In the genomic region with DNA sequence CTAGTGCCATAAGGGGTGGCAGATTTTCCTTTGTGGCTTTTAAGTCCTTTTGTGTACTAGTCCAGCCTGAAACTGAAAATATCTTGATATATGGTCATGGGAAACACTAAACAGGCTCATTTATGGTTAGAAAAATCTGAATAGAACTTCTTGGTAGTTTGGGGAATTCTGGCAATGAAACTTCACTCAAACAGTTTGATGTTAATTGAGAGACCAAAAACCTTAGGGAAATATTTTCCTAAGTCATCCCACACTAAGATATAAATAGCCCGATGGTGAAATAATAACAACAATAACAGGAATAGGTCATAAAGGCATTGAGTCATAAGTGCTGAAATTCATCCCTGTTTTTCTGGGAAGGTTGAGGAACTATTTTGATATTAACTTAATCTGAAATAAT, we compare ENCODE assay signal across 13 cellular contexts.
DNase-seq lines count a peak whose midpoint lies in the region; ATAC-seq and TF ChIP-seq lines count a peak whose summit lies in the region.
"Had no signal": no experiment of that assay in that cellular context is flagged by ENCODE, and none has a peak within 500 bp of the region (broad histone marks: within the 10 kb centered on the region; RNA-seq: fewer than 3 reads in every experiment).

No MANE protein-coding gene starts in this region.

- no peak overlapping the region for H3K4me3 ChIP-seq in fibroblast of pulmonary artery (replicated peaks; ENCODE audit: low read depth, low read length)
- no peak overlapping the region for H3K4me3 ChIP-seq in psoas muscle

- intact Hi-C loops in psoas muscle (cut with DNase I): no loop called here

- no peaks in the 10 kb centered on the region for H3K9me3 ChIP-seq in psoas muscle

- peak overlapping the region; percentile 17 for H3K27ac ChIP-seq in psoas muscle

- WGBS in psoas muscle, 3 donors: 8 to 12% (median 12%) methylated on average over 1 of the region's 1 CpG

- DNase-seq in AG08396 (ENCODE audit: low spot score) (peak; percentile 30), fibroblast of pulmonary artery (ENCODE audit: low read depth) (peak; percentile 81), psoas muscle (no peak), T1000 (lab: John Stamatoyannopoulos, UW) (no peak), islet precursor cell (no peak)
- no peak for DNase-seq in stimulated activated CD4-positive, alpha-beta T cell treated with anti-CD3 and anti-CD28 coated beads, Interleukin-15, amount 100 ng/mL, for 24 hours
- no peak for DNase-seq in effector CD4-positive, alpha-beta T cell
- DNase-seq: activated CD8-positive, alpha-beta T cell treated with anti-CD3 and anti-CD28 coated beads for 36 hours; occipital lobe; stimulated activated CD4-positive, alpha-beta T cell treated with anti-CD3 and anti-CD28 coated beads, Interleukin-4, amount 100 ng/mL, for 4 hours; T-helper 2 cell had no signal

- H3K36me3 ChIP-seq in psoas muscle (ENCODE audit: insufficient read depth in 1 of 2, low read depth in 1 of 2): no peaks in the 10 kb centered on the region

- ATAC-seq in SK-N-SH treated with all-trans-retinoic acid at 6 μM for 48 hours: peak; percentile 69
- ATAC-seq in psoas muscle: peak in 1 of 4 donors; percentile 40
- ATAC-seq: activated CD8-positive, alpha-beta T cell treated with anti-CD3 and anti-CD28 coated beads for 36 hours; activated naive CD4-positive, alpha-beta T cell treated with anti-CD3 and anti-CD28 coated beads, Interleukin-2, amount 50 U/mL, for 72 hours had no signal

- no peaks in the 10 kb centered on the region for H3K4me1 ChIP-seq in psoas muscle

- H3K27me3 ChIP-seq in psoas muscle (ENCODE audit: insufficient read depth in 3 of 3, low read length in 2 of 3): no peaks in the 10 kb centered on the region

- TF ChIP-seq CTCF in fibroblast of pulmonary artery (IDR thresholded peaks at IDR 0.05; ENCODE audit: low read length, missing control alignments): no peak
- no peak for TF ChIP-seq CTCF in psoas muscle (IDR thresholded peaks at IDR 0.05)

TF ChIP-seq in SK-N-SH treated with all-trans-retinoic acid at 6 μM for 48 hours, 23 proteins besides CTCF, POLR2A, EP300 and RAD21:
- TF ChIP-seq TOX (CRISPR knock-in tag; IDR thresholded peaks at IDR 0.05; ENCODE audit: borderline replicate concordance) (0 out of 2 replicates have a peak, but pooled peaks have one; percentile 13), ZNF8 (CRISPR knock-in tag; IDR thresholded peaks at IDR 0.05) (no peak), ZC3H10 (CRISPR knock-in tag; IDR thresholded peaks at IDR 0.05) (0 out of 2 replicates have a peak, but pooled peaks have one; percentile 27)

Comparison
In these comparisons a context has a peak if more than half of its experiments do, and no peak if none do; other contexts are left out.
1. DNase-seq: peak in AG08396 (single experiment) and fibroblast of pulmonary artery (single experiment); none in psoas muscle (0 of 2), T1000 (single experiment), islet precursor cell (single experiment), stimulated activated CD4-positive, alpha-beta T cell treated with anti-CD3 and anti-CD28 coated beads, Interleukin-15, amount 100 ng/mL, for 24 hours (single experiment) and effector CD4-positive, alpha-beta T cell (single experiment).